ENCODE assay signal across 8 cellular contexts in the genomic region with DNA sequence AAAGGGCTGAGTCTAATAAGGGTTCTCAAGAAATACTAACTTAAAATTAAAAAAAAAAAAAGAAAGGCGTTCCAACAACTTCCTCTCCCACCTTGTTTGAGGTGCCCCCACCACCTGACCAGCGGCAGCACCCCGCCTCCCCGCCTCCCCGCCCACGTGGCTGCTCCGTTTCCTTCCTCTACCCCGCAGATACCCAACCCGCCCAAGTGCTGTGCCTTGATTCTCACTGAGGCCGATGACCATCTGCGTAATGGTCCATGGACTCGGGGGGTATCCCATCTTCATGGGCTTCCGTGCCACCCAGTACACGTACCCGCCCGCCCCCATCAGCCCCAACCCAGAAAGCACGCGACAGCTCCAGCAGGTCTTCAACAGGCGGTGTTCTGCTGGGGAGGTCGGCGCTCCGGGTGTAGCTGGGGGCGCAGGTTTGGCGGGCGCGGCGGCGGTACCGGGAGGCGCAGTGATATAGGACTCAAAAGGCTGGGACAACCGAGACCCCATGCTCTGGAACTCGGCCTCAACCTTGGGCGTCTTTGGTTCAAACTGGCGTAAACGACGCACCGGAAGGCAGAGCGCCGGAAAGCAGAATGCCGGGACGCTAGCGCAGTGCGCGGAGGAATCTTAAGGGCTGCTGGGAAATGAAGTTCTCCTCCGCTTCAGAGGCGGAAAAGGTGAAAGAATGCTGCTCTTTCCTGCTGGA.
DNase-seq lines count a peak whose midpoint lies in the region; ATAC-seq and TF ChIP-seq lines count a peak whose summit lies in the region.

TSS of gene DMAC1 (minus strand) at position 545 of the 700 bp plus-strand sequence. CDS start at position 501, 44 bp downstream.

- POLR2A ChIA-PET in RWPE1 (lab: Yijun Ruan, JAX; ENCODE audit: low non-redundant PET): no interaction called here

- ATAC-seq in GM21619 (IDR thresholded peaks at IDR 0.05; ENCODE audit: unreplicated experiment): peak; percentile 90
- ATAC-seq in stimulated activated naive CD8-positive, alpha-beta T cell treated with anti-CD3 and anti-CD28 coated beads, Interleukin-15, amount 100 ng/mL, for 72 hours: peak; percentile 93

- peak within 1 kb of the TSS; percentile 68 for H3K27ac Mint-ChIP-seq in nephron progenitor cell
- peak within 1 kb of the TSS; percentile 98 to 99 for H3K27ac Mint-ChIP-seq in stimulated activated naive CD8-positive, alpha-beta T cell treated with anti-CD3 and anti-CD28 coated beads, Interleukin-15, amount 100 ng/mL, for 72 hours

- DNase-seq in DMS79 (lab: John Stamatoyannopoulos, UW) (peak; percentile 63), KBM-7 (peak; percentile 86), RWPE1 (ENCODE audit: low spot score) (peak; percentile 49), fibroblast of the conjunctiva (ENCODE audit: low read depth) (peak; percentile 48), nephron progenitor cell (peak; percentile 67)
- DNase-seq in activated T-helper 9 cell treated with anti-CD3 and anti-CD28 coated beads, Interleukin-2, amount 50 U/mL, for 16 hours (ENCODE audit: low read depth): peak; percentile 59
- peak; percentile 65 to 73 for DNase-seq in stimulated activated naive CD8-positive, alpha-beta T cell treated with anti-CD3 and anti-CD28 coated beads, Interleukin-15, amount 100 ng/mL, for 72 hours

- no peaks in the 10 kb centered on the region for H3K9me3 Mint-ChIP-seq in nephron progenitor cell
- no peaks in the 10 kb centered on the region for H3K9me3 Mint-ChIP-seq in stimulated activated naive CD8-positive, alpha-beta T cell treated with anti-CD3 and anti-CD28 coated beads, Interleukin-15, amount 100 ng/mL, for 72 hours

- peaks cover 39% of the 10 kb centered on the region for H3K4me1 Mint-ChIP-seq in nephron progenitor cell
- peaks cover 11% of the 10 kb centered on the region for H3K4me1 Mint-ChIP-seq in stimulated activated naive CD8-positive, alpha-beta T cell treated with anti-CD3 and anti-CD28 coated beads, Interleukin-15, amount 100 ng/mL, for 72 hours

- H3K27me3 Mint-ChIP-seq in nephron progenitor cell (ENCODE audit: low read depth, poor library complexity): no peaks in the 10 kb centered on the region
- no peaks in the 10 kb centered on the region for H3K27me3 Mint-ChIP-seq in stimulated activated naive CD8-positive, alpha-beta T cell treated with anti-CD3 and anti-CD28 coated beads, Interleukin-15, amount 100 ng/mL, for 72 hours

- H3K36me3 Mint-ChIP-seq in nephron progenitor cell (ENCODE audit: low read depth): peaks cover 32% of the 10 kb centered on the region

- in situ Hi-C loops in KBM-7 (cut with MboI; ENCODE audit: low pct_unique_long_range_greater_than_20kb, low sequenced_read_pairs): no loop called here

- H3K4me3 Mint-ChIP-seq in nephron progenitor cell: peak within 1 kb of the TSS; percentile 98
- peak within 1 kb of the TSS; percentile 92 to 97 for H3K4me3 Mint-ChIP-seq in stimulated activated naive CD8-positive, alpha-beta T cell treated with anti-CD3 and anti-CD28 coated beads, Interleukin-15, amount 100 ng/mL, for 72 hours

- CTCF ChIA-PET in RWPE1 (lab: Yijun Ruan, JAX): no interaction called here

- TF ChIP-seq CTCF in RWPE1 (conservative IDR thresholded peaks at IDR 0.05; ENCODE audit: low read depth): no peak
- no peak for TF ChIP-seq CTCF in nephron progenitor cell (IDR thresholded peaks at IDR 0.05)

- H3K27ac ChIP-seq in RWPE1: peak within 1 kb of the TSS; percentile 78

Comparison
In these comparisons a context has a peak if more than half of its experiments do, and no peak if none do; other contexts are left out.
1. Peak in every context shown above with its lines: DNase-seq, ATAC-seq and H3K27ac ChIP-seq.